ENCODE assay signal across 2 cellular contexts in the genomic region with DNA sequence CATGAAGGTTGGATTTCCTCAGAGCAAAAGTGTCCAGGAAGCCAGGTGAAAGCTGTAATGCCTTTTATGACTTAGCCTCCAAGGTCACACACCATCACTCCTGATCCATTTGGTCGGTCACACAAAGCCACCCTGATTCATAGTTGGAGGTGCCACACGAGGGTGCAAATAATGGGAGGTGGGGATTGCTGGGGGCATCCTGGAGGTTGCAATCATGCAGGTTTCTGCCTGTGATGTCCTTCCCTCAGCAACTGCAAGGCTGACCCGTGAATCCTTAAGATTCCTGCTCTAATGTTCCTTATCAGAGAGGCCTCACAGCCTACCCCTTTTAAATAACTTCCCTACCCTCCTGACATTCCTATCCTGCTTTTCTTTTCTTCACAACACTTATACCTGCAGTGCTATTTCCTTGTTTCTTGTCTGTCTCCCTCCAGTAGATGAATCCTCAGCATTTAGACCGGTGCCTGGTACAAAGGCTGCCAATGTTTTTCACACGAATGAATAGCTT.
TF ChIP-seq lines count a peak whose summit lies in the region.

No MANE protein-coding gene starts in this region.

TF ChIP-seq in GM23338, 12 proteins besides CTCF, POLR2A, EP300 and RAD21 (continues in another document):
- TF ChIP-seq NANOG (IDR thresholded peaks at IDR 0.05; ENCODE audit: borderline replicate concordance) (no peak), EZH2 (IDR thresholded peaks at IDR 0.05; ENCODE audit: low read depth, unreplicated experiment) (no peak), ZNF114 (CRISPR knock-in tag; IDR thresholded peaks at IDR 0.05) (no peak), POLR2AphosphoS5 (IDR thresholded peaks at IDR 0.05; ENCODE audit: low read depth) (no peak), ZNF331 (CRISPR knock-in tag; IDR thresholded peaks at IDR 0.05; ENCODE audit: low read depth) (no peak), CREB1 (CRISPR knock-in tag; IDR thresholded peaks at IDR 0.05; ENCODE audit: low read depth) (no peak), JUNB (IDR thresholded peaks at IDR 0.05; ENCODE audit: unreplicated experiment) (no peak), EZH2phosphoT487 (IDR thresholded peaks at IDR 0.05; ENCODE audit: unreplicated experiment) (no peak)
- TF ChIP-seq, protein P1, sequence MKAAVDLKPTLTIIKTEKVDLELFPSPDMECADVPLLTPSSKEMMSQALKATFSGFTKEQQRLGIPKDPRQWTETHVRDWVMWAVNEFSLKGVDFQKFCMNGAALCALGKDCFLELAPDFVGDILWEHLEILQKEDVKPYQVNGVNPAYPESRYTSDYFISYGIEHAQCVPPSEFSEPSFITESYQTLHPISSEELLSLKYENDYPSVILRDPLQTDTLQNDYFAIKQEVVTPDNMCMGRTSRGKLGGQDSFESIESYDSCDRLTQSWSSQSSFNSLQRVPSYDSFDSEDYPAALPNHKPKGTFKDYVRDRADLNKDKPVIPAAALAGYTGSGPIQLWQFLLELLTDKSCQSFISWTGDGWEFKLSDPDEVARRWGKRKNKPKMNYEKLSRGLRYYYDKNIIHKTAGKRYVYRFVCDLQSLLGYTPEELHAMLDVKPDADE (IDR thresholded peaks at IDR 0.05) = no peak
- TF ChIP-seq, protein P2, sequence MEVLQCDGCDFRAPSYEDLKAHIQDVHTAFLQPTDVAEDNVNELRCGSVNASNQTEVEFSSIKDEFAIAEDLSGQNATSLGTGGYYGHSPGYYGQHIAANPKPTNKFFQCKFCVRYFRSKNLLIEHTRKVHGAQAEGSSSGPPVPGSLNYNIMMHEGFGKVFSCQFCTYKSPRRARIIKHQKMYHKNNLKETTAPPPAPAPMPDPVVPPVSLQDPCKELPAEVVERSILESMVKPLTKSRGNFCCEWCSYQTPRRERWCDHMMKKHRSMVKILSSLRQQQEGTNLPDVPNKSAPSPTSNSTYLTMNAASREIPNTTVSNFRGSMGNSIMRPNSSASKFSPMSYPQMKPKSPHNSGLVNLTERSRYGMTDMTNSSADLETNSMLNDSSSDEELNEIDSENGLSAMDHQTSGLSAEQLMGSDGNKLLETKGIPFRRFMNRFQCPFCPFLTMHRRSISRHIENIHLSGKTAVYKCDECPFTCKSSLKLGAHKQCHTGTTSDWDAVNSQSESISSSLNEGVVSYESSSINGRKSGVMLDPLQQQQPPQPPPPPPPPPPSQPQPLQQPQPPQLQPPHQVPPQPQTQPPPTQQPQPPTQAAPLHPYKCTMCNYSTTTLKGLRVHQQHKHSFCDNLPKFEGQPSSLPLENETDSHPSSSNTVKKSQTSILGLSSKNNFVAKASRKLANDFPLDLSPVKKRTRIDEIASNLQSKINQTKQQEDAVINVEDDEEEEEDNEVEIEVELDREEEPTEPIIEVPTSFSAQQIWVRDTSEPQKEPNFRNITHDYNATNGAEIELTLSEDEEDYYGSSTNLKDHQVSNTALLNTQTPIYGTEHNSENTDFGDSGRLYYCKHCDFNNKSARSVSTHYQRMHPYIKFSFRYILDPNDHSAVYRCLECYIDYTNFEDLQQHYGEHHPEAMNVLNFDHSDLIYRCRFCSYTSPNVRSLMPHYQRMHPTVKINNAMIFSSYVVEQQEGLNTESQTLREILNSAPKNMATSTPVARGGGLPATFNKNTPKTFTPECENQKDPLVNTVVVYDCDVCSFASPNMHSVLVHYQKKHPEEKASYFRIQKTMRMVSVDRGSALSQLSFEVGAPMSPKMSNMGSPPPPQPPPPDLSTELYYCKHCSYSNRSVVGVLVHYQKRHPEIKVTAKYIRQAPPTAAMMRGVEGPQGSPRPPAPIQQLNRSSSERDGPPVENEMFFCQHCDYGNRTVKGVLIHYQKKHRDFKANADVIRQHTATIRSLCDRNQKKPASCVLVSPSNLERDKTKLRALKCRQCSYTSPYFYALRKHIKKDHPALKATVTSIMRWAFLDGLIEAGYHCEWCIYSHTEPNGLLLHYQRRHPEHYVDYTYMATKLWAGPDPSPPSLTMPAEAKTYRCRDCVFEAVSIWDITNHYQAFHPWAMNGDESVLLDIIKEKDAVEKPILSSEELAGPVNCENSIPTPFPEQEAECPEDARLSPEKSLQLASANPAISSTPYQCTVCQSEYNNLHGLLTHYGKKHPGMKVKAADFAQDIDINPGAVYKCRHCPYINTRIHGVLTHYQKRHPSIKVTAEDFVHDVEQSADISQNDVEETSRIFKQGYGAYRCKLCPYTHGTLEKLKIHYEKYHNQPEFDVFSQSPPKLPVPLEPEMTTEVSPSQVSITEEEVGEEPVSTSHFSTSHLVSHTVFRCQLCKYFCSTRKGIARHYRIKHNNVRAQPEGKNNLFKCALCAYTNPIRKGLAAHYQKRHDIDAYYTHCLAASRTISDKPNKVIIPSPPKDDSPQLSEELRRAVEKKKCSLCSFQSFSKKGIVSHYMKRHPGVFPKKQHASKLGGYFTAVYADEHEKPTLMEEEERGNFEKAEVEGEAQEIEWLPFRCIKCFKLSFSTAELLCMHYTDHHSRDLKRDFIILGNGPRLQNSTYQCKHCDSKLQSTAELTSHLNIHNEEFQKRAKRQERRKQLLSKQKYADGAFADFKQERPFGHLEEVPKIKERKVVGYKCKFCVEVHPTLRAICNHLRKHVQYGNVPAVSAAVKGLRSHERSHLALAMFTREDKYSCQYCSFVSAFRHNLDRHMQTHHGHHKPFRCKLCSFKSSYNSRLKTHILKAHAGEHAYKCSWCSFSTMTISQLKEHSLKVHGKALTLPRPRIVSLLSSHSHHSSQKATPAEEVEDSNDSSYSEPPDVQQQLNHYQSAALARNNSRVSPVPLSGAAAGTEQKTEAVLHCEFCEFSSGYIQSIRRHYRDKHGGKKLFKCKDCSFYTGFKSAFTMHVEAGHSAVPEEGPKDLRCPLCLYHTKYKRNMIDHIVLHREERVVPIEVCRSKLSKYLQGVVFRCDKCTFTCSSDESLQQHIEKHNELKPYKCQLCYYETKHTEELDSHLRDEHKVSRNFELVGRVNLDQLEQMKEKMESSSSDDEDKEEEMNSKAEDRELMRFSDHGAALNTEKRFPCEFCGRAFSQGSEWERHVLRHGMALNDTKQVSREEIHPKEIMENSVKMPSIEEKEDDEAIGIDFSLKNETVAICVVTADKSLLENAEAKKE (CRISPR knock-in tag; IDR thresholded peaks at IDR 0.05) = no peak

TF ChIP-seq in H1, 55 proteins besides CTCF, POLR2A, EP300 and RAD21:
- TF ChIP-seq TEAD4 (IDR thresholded peaks at IDR 0.05; ENCODE audit: low read depth, low read length) = 0 out of 2 replicates have a peak, but pooled peaks have one; percentile 18
- TF ChIP-seq TAF1 (IDR thresholded peaks at IDR 0.05; ENCODE audit: low read depth, low read length) = no peak
- TF ChIP-seq CEBPB (IDR thresholded peaks at IDR 0.05; ENCODE audit: low read depth, low read length) = no peak
- TF ChIP-seq, protein P3, sequence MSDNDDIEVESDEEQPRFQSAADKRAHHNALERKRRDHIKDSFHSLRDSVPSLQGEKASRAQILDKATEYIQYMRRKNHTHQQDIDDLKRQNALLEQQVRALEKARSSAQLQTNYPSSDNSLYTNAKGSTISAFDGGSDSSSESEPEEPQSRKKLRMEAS (IDR thresholded peaks at IDR 0.05) = no peak
- TF ChIP-seq JUN (IDR thresholded peaks at IDR 0.05; ENCODE audit: low read depth, low read length) = no peak
- TF ChIP-seq HDAC2 (IDR thresholded peaks at IDR 0.05; ENCODE audit: borderline replicate concordance in 1 of 2, low read depth in 2 of 2, low read length in 2 of 2) = no peak
- no peak for TF ChIP-seq CBX5 (IDR thresholded peaks at IDR 0.05; ENCODE audit: low read depth, low read length)
- TF ChIP-seq CHD1 (IDR thresholded peaks at IDR 0.05; ENCODE audit: low read depth, low read length) = no peak
